5 cellular contexts compared by ENCODE assay signal in genomic region chr4:71913275-71913674, GRCh38.
"Had no signal": no experiment of that assay in that cellular context is flagged by ENCODE, and none has a peak within 500 bp of the region (broad histone marks: within the 10 kb centered on the region; RNA-seq: fewer than 3 reads in every experiment).

No MANE protein-coding gene starts in this region.

- H3K27ac ChIP-seq: HL-60 had no signal

- DNase-seq: IMR-90, KBM-7, KG1 had no signal

- H3K4me3 ChIP-seq: K562 had no signal
